ENCODE assay signal across 26 cellular contexts in genomic region chr7:23852135-23852534, GRCh38.
A peak's percentile ranks its signal among the peaks of the same experiment; 100 is the strongest.
DNase-seq lines count a peak whose midpoint lies in the region; ATAC-seq and TF ChIP-seq lines count a peak whose summit lies in the region.
"Had no signal": no experiment of that assay in that cellular context is flagged by ENCODE, and none has a peak within 500 bp of the region (broad histone marks: within the 10 kb centered on the region; RNA-seq: fewer than 3 reads in every experiment).

No MANE protein-coding gene starts in this region.

- CTCF ChIA-PET in CD4-positive, alpha-beta memory T cell (lab: Charles Lee; ENCODE audit: partially characterized antibody): no interaction called here

- H3K9me3 Mint-ChIP-seq in CD4-positive, alpha-beta memory T cell: peaks cover 5 to 45% (median 13%) of the 10 kb centered on the region in 8 donors
- H3K9me3 Mint-ChIP-seq in effector memory CD8-positive, alpha-beta T cell: peaks cover 8 to 11% of the 10 kb centered on the region in 2 donors

- DNase-seq in EL: peak; percentile 19
- DNase-seq in adipocyte (ENCODE audit: low read depth): peak; percentile 24
- DNase-seq in brain microvascular endothelial cell: peak; percentile 5
- peak; percentile 5 for DNase-seq in non-pigmented ciliary epithelial cell (ENCODE audit: low read depth)
- DNase-seq in CD4-positive, alpha-beta memory T cell: no peak
- DNase-seq in effector memory CD8-positive, alpha-beta T cell: no peak
- DNase-seq in NCI-H146 (lab: John Stamatoyannopoulos, UW): no peak
- no peak for DNase-seq in SIG-M5 (lab: John Stamatoyannopoulos, UW)
- DNase-seq: 8988T, ACHN, BE2C, Calu3, DND-41, GM23248, H9, Kasumi-1, MV-4-11, NCI-H1105 treated with DMSO at 0.1 percent for 48 hours, NCI-H2029, NCI-H446 treated with DMSO at 0.1 percent for 48 hours, NCI-H526, NCI-H82, Right ventricle myocardium superior, RPMI8226 had no signal

- H3K36me3 Mint-ChIP-seq in CD4-positive, alpha-beta memory T cell: peaks cover under 1 to 5% of the 10 kb centered on the region in 2 donors
- no peaks in the 10 kb centered on the region for H3K36me3 Mint-ChIP-seq in effector memory CD8-positive, alpha-beta T cell (ENCODE audit: insufficient read depth)
- H3K36me3 Mint-ChIP-seq: CD14-positive monocyte had no signal

- no peak overlapping the region for H3K27ac Mint-ChIP-seq in CD4-positive, alpha-beta memory T cell
- H3K27ac Mint-ChIP-seq in effector memory CD8-positive, alpha-beta T cell: no peak overlapping the region
- H3K27ac Mint-ChIP-seq: CD14-positive monocyte, H9 had no signal

- ATAC-seq in effector memory CD8-positive, alpha-beta T cell (replicated peaks): no peak
- ATAC-seq: HepG2 had no signal

- intact Hi-C loops in CD4-positive, alpha-beta memory T cell (cut with micrococcal nuclease): no loop called here

- H3K36me3 ChIP-seq in adipocyte (ENCODE audit: control insufficient read depth, insufficient read depth, low read length, severe bottlenecking) (no peaks in the 10 kb centered on the region), brain microvascular endothelial cell (replicated peaks) (no peaks in the 10 kb centered on the region)
- no peaks in the 10 kb centered on the region for H3K36me3 ChIP-seq in CD4-positive, alpha-beta memory T cell (ENCODE audit: insufficient read depth, low read length)
- H3K36me3 ChIP-seq: BE2C had no signal

- no peak overlapping the region for H3K9ac ChIP-seq in adipocyte (ENCODE audit: low read length)
- H3K9ac ChIP-seq: GM23248 had no signal

- no peaks in the 10 kb centered on the region for H3K4me1 ChIP-seq in adipocyte (ENCODE audit: control insufficient read depth, insufficient read depth, low read length)
- no peaks in the 10 kb centered on the region for H3K4me1 ChIP-seq in CD4-positive, alpha-beta memory T cell (ENCODE audit: insufficient read depth, low read length)
- H3K4me1 ChIP-seq: BE2C had no signal

- H3K4me3 Mint-ChIP-seq in CD4-positive, alpha-beta memory T cell: no peak overlapping the region
- H3K4me3 Mint-ChIP-seq in effector memory CD8-positive, alpha-beta T cell: no peak overlapping the region
- H3K4me3 Mint-ChIP-seq: CD14-positive monocyte, H9 had no signal

- H3K9me3 ChIP-seq in adipocyte (ENCODE audit: control insufficient read depth, low read length): peaks cover 3% of the 10 kb centered on the region
- H3K9me3 ChIP-seq in CD4-positive, alpha-beta memory T cell (ENCODE audit: control insufficient read depth in 1 of 2, low read length in 2 of 2): no peaks in the 10 kb centered on the region
- H3K9me3 ChIP-seq: BE2C had no signal

- no peaks in the 10 kb centered on the region for H3K4me1 Mint-ChIP-seq in CD4-positive, alpha-beta memory T cell
- H3K4me1 Mint-ChIP-seq in effector memory CD8-positive, alpha-beta T cell (ENCODE audit: low read depth in 2 of 2): no peaks in the 10 kb centered on the region
- H3K4me1 Mint-ChIP-seq: CD14-positive monocyte, H9 had no signal

- POLR2A ChIA-PET in CD4-positive, alpha-beta memory T cell (lab: Charles Lee; ENCODE audit: partially characterized antibody): no interaction called here

- in situ Hi-C loops in brain microvascular endothelial cell (cut with HindIII; ENCODE audit: low pct_ligation_motif_present, low sequenced_read_pairs): no loop called here

- H3K4me3 ChIP-seq in adipocyte (ENCODE audit: low read length): no peak overlapping the region
- no peak overlapping the region for H3K4me3 ChIP-seq in brain microvascular endothelial cell (ENCODE audit: low read depth, low read length)
- H3K4me3 ChIP-seq in CD4-positive, alpha-beta memory T cell (ENCODE audit: low read length in 2 of 2): no peak overlapping the region
- H3K4me3 ChIP-seq: GM23248 had no signal

- TF ChIP-seq CTCF in brain microvascular endothelial cell (IDR thresholded peaks at IDR 0.05; ENCODE audit: low read depth, low read length, missing control alignments): no peak

- no peak overlapping the region for H3K27ac ChIP-seq in brain microvascular endothelial cell
- H3K27ac ChIP-seq in CD4-positive, alpha-beta memory T cell (ENCODE audit: low read depth, low read length): no peak overlapping the region
- H3K27ac ChIP-seq: GM23248 had no signal

- H3K27me3 ChIP-seq in adipocyte (replicated peaks; ENCODE audit: control insufficient read depth, insufficient read depth, low read length) (no peaks in the 10 kb centered on the region), brain microvascular endothelial cell (replicated peaks) (no peaks in the 10 kb centered on the region)
- no peaks in the 10 kb centered on the region for H3K27me3 ChIP-seq in CD4-positive, alpha-beta memory T cell (ENCODE audit: insufficient read depth, low read length)
- H3K27me3 ChIP-seq: BE2C had no signal

- peaks cover 0 to 2% of the 10 kb centered on the region in 2 donors for H3K27me3 Mint-ChIP-seq in CD4-positive, alpha-beta memory T cell
- peaks cover 5 to 13% of the 10 kb centered on the region in 2 donors for H3K27me3 Mint-ChIP-seq in effector memory CD8-positive, alpha-beta T cell

Comparison
In these comparisons a context has a peak if more than half of its experiments do, and no peak if none do; other contexts are left out.
1. DNase-seq: peak in EL (single experiment), adipocyte (single experiment), brain microvascular endothelial cell (single experiment) and non-pigmented ciliary epithelial cell (single experiment); none in CD4-positive, alpha-beta memory T cell (0 of 5), effector memory CD8-positive, alpha-beta T cell (0 of 3), NCI-H146 (single experiment) and SIG-M5 (single experiment).